Comparison of ENCODE assay signal across 22 cellular contexts in genomic region chr2:21710496-21710895, GRCh38.
"Had no signal": no experiment of that assay in that cellular context is flagged by ENCODE, and none has a peak within 500 bp of the region (broad histone marks: within the 10 kb centered on the region; RNA-seq: fewer than 3 reads in every experiment).

No MANE protein-coding gene starts in this region.

- H3K9me3 ChIP-seq: heart left ventricle, prostate gland, testis, tibial nerve, upper lobe of right lung, vagina had no signal

- H3K4me1 ChIP-seq: parathyroid adenoma, prostate gland, testis, tibial nerve, upper lobe of right lung, vagina had no signal

- ATAC-seq: esophagus mucosa; left lobe of liver; natural killer cell treated with Interleukin-12 subunit alpha and Interleukin-12 subunit beta and Interleukin-15 and Interleukin-18, amount 100 ng/mL, for 72 hours; sciatic nerve; stimulated activated naive B cell treated with anti-CD40 and anti-IgM and Interleukin-4, amounts not matched to agents 10 μg/mL and 1 μg/mL and 100 μg/mL, for 72 hours; stimulated activated naive CD8-positive, alpha-beta T cell treated with anti-CD3 and anti-CD28 coated beads, Interleukin-15, amount 100 ng/mL, for 72 hours; upper lobe of right lung had no signal

- H3K36me3 ChIP-seq: heart left ventricle, prostate gland, tibial nerve, upper lobe of right lung, vagina had no signal

- H3K27ac ChIP-seq: parathyroid adenoma, prostate gland, skin epidermis, testis, tibial nerve, upper lobe of right lung, vagina had no signal

- H3K4me3 ChIP-seq: heart left ventricle, lung, prostate gland, skin epidermis, testis, tibial nerve, upper lobe of right lung, vagina had no signal

- H3K27me3 ChIP-seq: heart left ventricle, testis, tibial nerve, upper lobe of right lung, vagina had no signal

- DNase-seq: effector memory CD4-positive, alpha-beta T cell; hippocampal formation; kidney glomerular epithelial cell; mesenchymal stem cell; midbrain; stimulated activated CD4-positive, alpha-beta T cell treated with anti-CD3 and anti-CD28 coated beads, Interleukin-2, amount 100 ng/mL, for 24 hours; stimulated activated CD4-positive, alpha-beta T cell treated with anti-CD3 and anti-CD28 coated beads, Interleukin-4, amount 100 ng/mL, for 4 hours; stimulated activated naive B cell treated with anti-CD40 and anti-IgM and Interleukin-4, amounts not matched to agents 10 μg/mL and 1 μg/mL and 100 μg/mL, for 72 hours; stimulated activated naive CD8-positive, alpha-beta T cell treated with anti-CD3 and anti-CD28 coated beads, Interleukin-15, amount 100 ng/mL, for 72 hours; testis; upper lobe of right lung had no signal
